ENCODE assay signal across 23 cellular contexts in the genomic region with DNA sequence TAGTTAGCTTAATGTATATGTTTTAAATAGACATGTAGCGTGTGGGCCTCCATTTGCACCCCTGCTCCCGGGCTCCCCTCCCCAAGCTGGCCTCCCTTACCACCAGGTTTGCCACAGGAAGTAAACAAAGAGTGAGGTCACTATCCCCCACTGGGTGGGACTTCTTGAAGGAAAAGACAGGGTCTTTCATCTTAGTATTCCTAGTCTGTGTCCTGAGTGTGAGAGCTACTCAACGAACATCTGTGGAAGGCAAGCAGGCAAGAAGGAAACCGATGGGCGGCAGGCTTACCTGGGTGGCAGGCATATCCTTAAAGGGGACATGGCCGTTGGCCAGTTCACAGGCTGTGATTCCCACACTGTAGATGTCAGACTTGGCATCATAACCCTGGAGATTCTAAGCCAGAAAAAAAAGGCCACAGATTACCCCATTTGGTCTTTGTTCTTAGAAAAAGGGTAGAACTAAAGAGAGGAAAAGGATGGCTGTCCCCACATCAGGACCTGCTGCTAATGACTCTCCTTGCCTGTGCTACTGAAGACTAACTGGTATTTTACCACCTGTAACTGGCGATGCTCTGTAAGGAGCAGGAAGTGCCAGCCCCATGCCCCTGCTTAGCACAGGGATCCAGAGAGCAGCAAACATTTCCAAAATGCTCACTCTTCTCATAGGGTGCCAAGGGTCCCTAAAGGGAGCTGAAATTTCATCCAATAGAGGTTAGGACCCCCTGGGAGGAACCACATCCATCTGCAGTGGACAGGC. TPM values are rescaled to one million over a fixed set of nuclear protein-coding genes. Genes with fewer than 3 reads are reported as not detected.
DNase-seq lines count a peak whose midpoint lies in the region; ATAC-seq, FAIRE-seq and TF ChIP-seq lines count a peak whose summit lies in the region.
"Had no signal": no experiment of that assay in that cellular context is flagged by ENCODE, and none has a peak within 500 bp of the region (broad histone marks: within the 10 kb centered on the region; RNA-seq: fewer than 3 reads in every experiment).

No MANE protein-coding gene starts in this region.

- no peak for DNase-seq in activated CD4-positive, alpha-beta T cell treated with anti-CD3 and anti-CD28 coated beads for 36 hours
- DNase-seq in activated CD4-positive, alpha-beta T cell treated with anti-CD3 and anti-CD28 coated beads for 48 hours, result no peak
- no peak for DNase-seq in HTR-8/SVneo (ENCODE audit: insufficient read length, low spot score)
- no peak for DNase-seq in natural killer cell
- DNase-seq in KG1 (lab: John Stamatoyannopoulos, UW), result no peak
- DNase-seq in NCI-H69 (lab: John Stamatoyannopoulos, UW), result no peak
- DNase-seq: 8988T; activated CD4-positive, CD25-positive, alpha-beta regulatory T cell treated with anti-CD3 and anti-CD28 coated beads, Interleukin-2, amount 50 U/mL, for 72 hours; DMS79; HFFc6; hypothalamus; Kasumi-1; kidney; mammary epithelial cell; NCI-H1105; NCI-H526 treated with DMSO at 0.1 percent for 48 hours; OCI-M1; T1000; thyroid gland had no signal

- no peak for ATAC-seq in activated CD4-positive, alpha-beta T cell treated with anti-CD3 and anti-CD28 coated beads for 36 hours
- ATAC-seq in natural killer cell (peak in 1 of 3 donors; percentile 7), HG03521 (IDR thresholded peaks at IDR 0.05; ENCODE audit: unreplicated experiment) (no peak)

- H3K36me3 Mint-ChIP-seq in activated CD4-positive, alpha-beta T cell treated with anti-CD3 and anti-CD28 coated beads for 36 hours (ENCODE audit: low read depth), result peaks cover 38% of the 10 kb centered on the region
- H3K36me3 Mint-ChIP-seq in activated naive CD8-positive, alpha-beta T cell, result peaks cover 7% of the 10 kb centered on the region
- no peaks in the 10 kb centered on the region for H3K36me3 Mint-ChIP-seq in natural killer cell

- peak; percentile 63 for FAIRE-seq in HTR-8/SVneo (lab: Jason Lieb, UNC)
- FAIRE-seq: endothelial cell of umbilical vein, kidney had no signal

- CTCF ChIA-PET in activated CD4-positive, alpha-beta T cell treated with anti-CD3 and anti-CD28 coated beads for 36 hours (lab: Charles Lee), result interaction anchor here (0.8 kb wide), 2 partner anchors 63 to 281 kb away, joined by 3 read pairs; no protein-coding TSS in a partner anchor

- H3K27ac Mint-ChIP-seq in activated CD4-positive, alpha-beta T cell treated with anti-CD3 and anti-CD28 coated beads for 36 hours, result peak overlapping the region; percentile 72
- peak overlapping the region; percentile 80 for H3K27ac Mint-ChIP-seq in activated naive CD8-positive, alpha-beta T cell
- peak overlapping the region; percentile 92 to 97 for H3K27ac Mint-ChIP-seq in natural killer cell
- H3K27ac Mint-ChIP-seq: HFFc6 had no signal

- intact Hi-C loops in activated CD4-positive, alpha-beta T cell treated with anti-CD3 and anti-CD28 coated beads for 36 hours (cut with DNase I, micrococcal nuclease), result no loop called here
- intact Hi-C loops in natural killer cell (cut with micrococcal nuclease), result loop anchor here (5.0 kb wide), 1 partner anchor 279 kb away; no protein-coding TSS in a partner anchor

- POLR2A ChIA-PET in activated CD4-positive, alpha-beta T cell treated with anti-CD3 and anti-CD28 coated beads for 36 hours (lab: Charles Lee), result no interaction called here

- no peak overlapping the region for H3K4me3 Mint-ChIP-seq in activated CD4-positive, alpha-beta T cell treated with anti-CD3 and anti-CD28 coated beads for 36 hours
- H3K4me3 Mint-ChIP-seq in activated naive CD8-positive, alpha-beta T cell, result peak overlapping the region; percentile 58
- peak overlapping the region; percentile 74 for H3K4me3 Mint-ChIP-seq in natural killer cell
- H3K4me3 Mint-ChIP-seq: HFFc6, neural crest cell had no signal

- TF ChIP-seq CTCF in natural killer cell (IDR thresholded peaks at IDR 0.05), result no peak

- no peaks in the 10 kb centered on the region for H3K9me3 Mint-ChIP-seq in activated CD4-positive, alpha-beta T cell treated with anti-CD3 and anti-CD28 coated beads for 36 hours (ENCODE audit: low read depth)
- no peaks in the 10 kb centered on the region for H3K9me3 Mint-ChIP-seq in activated naive CD8-positive, alpha-beta T cell (ENCODE audit: low read depth)
- H3K9me3 Mint-ChIP-seq in natural killer cell, result no peaks in the 10 kb centered on the region
- H3K9me3 Mint-ChIP-seq: HFFc6, neural crest cell had no signal

- peaks cover 77% of the 10 kb centered on the region for H3K4me1 Mint-ChIP-seq in activated CD4-positive, alpha-beta T cell treated with anti-CD3 and anti-CD28 coated beads for 36 hours
- peaks cover 80% of the 10 kb centered on the region for H3K4me1 Mint-ChIP-seq in activated naive CD8-positive, alpha-beta T cell (ENCODE audit: low read depth)
- peaks cover 71 to 72% of the 10 kb centered on the region in 2 donors for H3K4me1 Mint-ChIP-seq in natural killer cell

- no peaks in the 10 kb centered on the region for H3K27me3 Mint-ChIP-seq in activated CD4-positive, alpha-beta T cell treated with anti-CD3 and anti-CD28 coated beads for 36 hours
- no peaks in the 10 kb centered on the region for H3K27me3 Mint-ChIP-seq in activated naive CD8-positive, alpha-beta T cell
- H3K27me3 Mint-ChIP-seq in natural killer cell (ENCODE audit: low read depth in 2 of 2), result no peaks in the 10 kb centered on the region

RNA-seq across cellular contexts. Expression of gene LIMD2, which starts 6.6 kb away (rescaled TPM):
- total RNA-seq in activated CD4-positive, alpha-beta T cell treated with anti-CD3 and anti-CD28 coated beads for 36 hours, result 100 to 1,000 TPM; 119 to 127 TPM
- 100 to 1,000 TPM; 513 to 546 (median 524) TPM for total RNA-seq in natural killer cell

RNA-seq across cellular contexts. Expression of gene STRADA, which starts 35.1 kb away (rescaled TPM):
- total RNA-seq in activated CD4-positive, alpha-beta T cell treated with anti-CD3 and anti-CD28 coated beads for 36 hours, result 10 to 100 TPM; 51.0 to 53.6 TPM
- total RNA-seq in natural killer cell, result 10 to 100 TPM; 72.6 to 83.1 (median 78.2) TPM

Comparison
In these comparisons a context has a peak if more than half of its experiments do, and no peak if none do; other contexts are left out.
1. RNA of gene LIMD2, which starts 6.6 kb away (total RNA-seq): 513 to 546 TPM in natural killer cell; 119 to 127 TPM in activated CD4-positive, alpha-beta T cell treated with anti-CD3 and anti-CD28 coated beads for 36 hours; every median in the first group is over 4 times any median in the second.
2. Peak in every context shown above with its lines, with median percentiles within 50 percentile points of each other: H3K27ac Mint-ChIP-seq.